In genomic region chr20:20505554-20505953, GRCh38 we compare ENCODE assay signal across 13 cellular contexts.
DNase-seq lines count a peak whose midpoint lies in the region; ATAC-seq, FAIRE-seq and TF ChIP-seq lines count a peak whose summit lies in the region.
"Had no signal": no experiment of that assay in that cellular context is flagged by ENCODE, and none has a peak within 500 bp of the region (broad histone marks: within the 10 kb centered on the region; RNA-seq: fewer than 3 reads in every experiment).

No MANE protein-coding gene starts in this region.

- peak; percentile 76 for ATAC-seq in GM18498 (IDR thresholded peaks at IDR 0.05; ENCODE audit: unreplicated experiment)
- peak; percentile 80 for ATAC-seq in GM19351 (IDR thresholded peaks at IDR 0.05; ENCODE audit: unreplicated experiment)
- peak; percentile 84 for ATAC-seq in HG03135 (IDR thresholded peaks at IDR 0.05; ENCODE audit: unreplicated experiment)
- ATAC-seq in activated CD8-positive, alpha-beta T cell treated with anti-CD3 and anti-CD28 coated beads, Interleukin-2, amount 10 ng/mL, durations not matched to agents 7 days and 5 days = peak; percentile 63
- ATAC-seq: mucosa of descending colon had no signal

- H3K27ac ChIP-seq in kidney (ENCODE audit: low read depth in 2 of 2, low read length in 2 of 2) (no peak overlapping the region), thyroid gland (no peak overlapping the region)
- H3K27ac ChIP-seq: colonic mucosa had no signal

- H3K9ac ChIP-seq in kidney (ENCODE audit: low read length in 2 of 2) = no peak overlapping the region

- no peak for FAIRE-seq in kidney (lab: Jason Lieb, UNC)

- no peaks in the 10 kb centered on the region for H3K27me3 ChIP-seq in thyroid gland
- H3K27me3 ChIP-seq: colonic mucosa had no signal

- peaks cover 39% of the 10 kb centered on the region for H3K36me3 Mint-ChIP-seq in activated CD8-positive, alpha-beta T cell treated with anti-CD3 and anti-CD28 coated beads, Interleukin-2, amount 10 ng/mL, durations not matched to agents 7 days and 5 days (ENCODE audit: low read depth)
- H3K36me3 Mint-ChIP-seq in progenitor cell of endocrine pancreas (ENCODE audit: insufficient read depth) = peaks cover 38% of the 10 kb centered on the region

- peak; percentile 32 for DNase-seq in activated CD8-positive, alpha-beta T cell treated with anti-CD3 and anti-CD28 coated beads, Interleukin-2, amount 10 ng/mL, durations not matched to agents 7 days and 5 days
- DNase-seq in progenitor cell of endocrine pancreas (ENCODE audit: low spot score, unreplicated experiment) (no peak), GOT3 (lab: John Stamatoyannopoulos, UW) (no peak), kidney (no peak), thyroid gland (no peak)
- DNase-seq: activated CD4-positive, alpha-beta T cell treated with anti-CD3 and anti-CD28 coated beads, Interleukin-2, amount 50 U/mL, for 4 hours; colonic mucosa; GDM1; mucosa of descending colon; stimulated activated CD4-positive, alpha-beta T cell treated with anti-CD3 and anti-CD28 coated beads, Interleukin-4, amount 100 ng/mL, for 4 hours had no signal

- no peak overlapping the region for H3K4me3 Mint-ChIP-seq in activated CD8-positive, alpha-beta T cell treated with anti-CD3 and anti-CD28 coated beads, Interleukin-2, amount 10 ng/mL, durations not matched to agents 7 days and 5 days
- no peak overlapping the region for H3K4me3 Mint-ChIP-seq in progenitor cell of endocrine pancreas (ENCODE audit: low read depth)

- intact Hi-C loops in kidney (cut with DNase I) = no loop called here
- intact Hi-C loops in thyroid gland (cut with DNase I) = no loop called here

- H3K9me3 ChIP-seq in kidney (ENCODE audit: control insufficient read depth in 1 of 2, low read length in 2 of 2) = no peaks in the 10 kb centered on the region
- no peaks in the 10 kb centered on the region for H3K9me3 ChIP-seq in thyroid gland
- H3K9me3 ChIP-seq: colonic mucosa, mucosa of descending colon had no signal

- H3K4me1 Mint-ChIP-seq in activated CD8-positive, alpha-beta T cell treated with anti-CD3 and anti-CD28 coated beads, Interleukin-2, amount 10 ng/mL, durations not matched to agents 7 days and 5 days (ENCODE audit: low read depth) = peaks cover 2% of the 10 kb centered on the region
- no peaks in the 10 kb centered on the region for H3K4me1 Mint-ChIP-seq in progenitor cell of endocrine pancreas (ENCODE audit: low read depth)

- no peak overlapping the region for H3K27ac Mint-ChIP-seq in activated CD8-positive, alpha-beta T cell treated with anti-CD3 and anti-CD28 coated beads, Interleukin-2, amount 10 ng/mL, durations not matched to agents 7 days and 5 days
- H3K27ac Mint-ChIP-seq in progenitor cell of endocrine pancreas = no peak overlapping the region

- H3K4me3 ChIP-seq in kidney (ENCODE audit: low read length in 2 of 2) = no peak overlapping the region
- H3K4me3 ChIP-seq in thyroid gland (replicated peaks in 1 of 3) = no peak overlapping the region
- H3K4me3 ChIP-seq: colonic mucosa, mucosa of descending colon had no signal

- TF ChIP-seq CTCF in progenitor cell of endocrine pancreas (IDR thresholded peaks at IDR 0.05; ENCODE audit: unreplicated experiment) = no peak
- TF ChIP-seq CTCF in kidney (IDR thresholded peaks at IDR 0.05; ENCODE audit: borderline replicate concordance, extremely low read depth, insufficient read depth) = no peak
- TF ChIP-seq CTCF in thyroid gland (IDR thresholded peaks at IDR 0.05) = no peak

- no peaks in the 10 kb centered on the region for H3K9me3 Mint-ChIP-seq in activated CD8-positive, alpha-beta T cell treated with anti-CD3 and anti-CD28 coated beads, Interleukin-2, amount 10 ng/mL, durations not matched to agents 7 days and 5 days (ENCODE audit: insufficient read depth)
- no peaks in the 10 kb centered on the region for H3K9me3 Mint-ChIP-seq in progenitor cell of endocrine pancreas (ENCODE audit: low read depth)

- TF ChIP-seq POLR2A in thyroid gland (IDR thresholded peaks at IDR 0.05) = no peak

- no peaks in the 10 kb centered on the region for H3K4me1 ChIP-seq in kidney (ENCODE audit: control insufficient read depth in 1 of 2, insufficient read depth in 1 of 2, low read depth in 1 of 2, low read length in 2 of 2)
- no peaks in the 10 kb centered on the region for H3K4me1 ChIP-seq in thyroid gland
- H3K4me1 ChIP-seq: colonic mucosa had no signal

- 93 to 94% methylated on average over 2 of the region's 2 CpGs for WGBS in thyroid gland, 2 donors

- no peaks in the 10 kb centered on the region for H3K27me3 Mint-ChIP-seq in activated CD8-positive, alpha-beta T cell treated with anti-CD3 and anti-CD28 coated beads, Interleukin-2, amount 10 ng/mL, durations not matched to agents 7 days and 5 days (ENCODE audit: low read depth)
- no peaks in the 10 kb centered on the region for H3K27me3 Mint-ChIP-seq in progenitor cell of endocrine pancreas

- H3K36me3 ChIP-seq in kidney (ENCODE audit: control insufficient read depth in 1 of 2, insufficient read depth in 2 of 2, low read length in 2 of 2) (peaks cover 11 to 17% of the 10 kb centered on the region in 2 donors), thyroid gland (peaks cover 26 to 42% of the 10 kb centered on the region in 2 donors)

- POLR2A ChIA-PET in activated CD8-positive, alpha-beta T cell treated with anti-CD3 and anti-CD28 coated beads, Interleukin-2, amount 10 ng/mL, durations not matched to agents 7 days and 5 days (lab: Charles Lee) = no interaction called here

- CTCF ChIA-PET in activated CD8-positive, alpha-beta T cell treated with anti-CD3 and anti-CD28 coated beads, Interleukin-2, amount 10 ng/mL, durations not matched to agents 7 days and 5 days (lab: Charles Lee) = no interaction called here
